In genomic region chr1:157090196-157090647, GRCh38 we compare ENCODE assay signal across 1 cellular context.
A peak's percentile ranks its signal among the peaks of the same experiment; 100 is the strongest.
TF ChIP-seq lines count a peak whose summit lies in the region.

No MANE protein-coding gene starts in this region.

TF ChIP-seq in K562, 482 proteins besides CTCF, POLR2A, EP300 and RAD21 (continued from another document):
- TF ChIP-seq, protein P1, sequence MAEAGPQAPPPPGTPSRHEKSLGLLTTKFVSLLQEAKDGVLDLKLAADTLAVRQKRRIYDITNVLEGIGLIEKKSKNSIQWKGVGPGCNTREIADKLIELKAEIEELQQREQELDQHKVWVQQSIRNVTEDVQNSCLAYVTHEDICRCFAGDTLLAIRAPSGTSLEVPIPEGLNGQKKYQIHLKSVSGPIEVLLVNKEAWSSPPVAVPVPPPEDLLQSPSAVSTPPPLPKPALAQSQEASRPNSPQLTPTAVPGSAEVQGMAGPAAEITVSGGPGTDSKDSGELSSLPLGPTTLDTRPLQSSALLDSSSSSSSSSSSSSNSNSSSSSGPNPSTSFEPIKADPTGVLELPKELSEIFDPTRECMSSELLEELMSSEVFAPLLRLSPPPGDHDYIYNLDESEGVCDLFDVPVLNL (CRISPR knock-in tag; IDR thresholded peaks at IDR 0.05; ENCODE audit: low read depth), result no peak
- TF ChIP-seq ZNF431 (CRISPR knock-in tag; IDR thresholded peaks at IDR 0.05) (no peak), SUPT5H (IDR thresholded peaks at IDR 0.05) (no peak), NR3C1 (CRISPR knock-in tag; IDR thresholded peaks at IDR 0.05) (no peak), HIVEP1 (CRISPR knock-in tag; IDR thresholded peaks at IDR 0.05) (no peak), ZBTB8A (IDR thresholded peaks at IDR 0.05; ENCODE audit: partially characterized antibody) (no peak), ZBTB1 (CRISPR knock-in tag; IDR thresholded peaks at IDR 0.05; ENCODE audit: borderline replicate concordance, low read depth) (no peak), CSDE1 (IDR thresholded peaks at IDR 0.05) (no peak), ZNF134 (CRISPR knock-in tag; conservative IDR thresholded peaks at IDR 0.05) (no peak), CC2D1A (IDR thresholded peaks at IDR 0.05) (peak; percentile 86; the same call in 1 of the 2 replicates), MYNN (IDR thresholded peaks at IDR 0.05) (peak; percentile 48; the same call in 1 of the 2 replicates), MYNN (CRISPR knock-in tag; IDR thresholded peaks at IDR 0.05) (no peak), WHSC1 (IDR thresholded peaks at IDR 0.05; ENCODE audit: low read length) (no peak), ARID2 (IDR thresholded peaks at IDR 0.05) (peak; percentile 98), NCOA2 (IDR thresholded peaks at IDR 0.05; ENCODE audit: partially characterized antibody in 2 of 2) (no peak), SMAD1 (IDR thresholded peaks at IDR 0.05; ENCODE audit: low read depth, low read length, partially characterized antibody) (no peak), ARHGAP35 (IDR thresholded peaks at IDR 0.05; ENCODE audit: partially characterized antibody) (no peak), TAL1 (IDR thresholded peaks at IDR 0.05) (no peak), CTBP1 (IDR thresholded peaks at IDR 0.05; ENCODE audit: borderline replicate concordance) (peak; percentile 52; the same call in 1 of the 2 replicates), TAF15 (IDR thresholded peaks at IDR 0.05; ENCODE audit: low read depth, low read length) (no peak), TEAD4 (IDR thresholded peaks at IDR 0.05; ENCODE audit: low read length) (no peak), TEAD4 (CRISPR knock-in tag; IDR thresholded peaks at IDR 0.05; ENCODE audit: borderline replicate concordance) (0 out of 2 replicates have a peak, but pooled peaks have one; percentile 47)
- TF ChIP-seq, protein P2, sequence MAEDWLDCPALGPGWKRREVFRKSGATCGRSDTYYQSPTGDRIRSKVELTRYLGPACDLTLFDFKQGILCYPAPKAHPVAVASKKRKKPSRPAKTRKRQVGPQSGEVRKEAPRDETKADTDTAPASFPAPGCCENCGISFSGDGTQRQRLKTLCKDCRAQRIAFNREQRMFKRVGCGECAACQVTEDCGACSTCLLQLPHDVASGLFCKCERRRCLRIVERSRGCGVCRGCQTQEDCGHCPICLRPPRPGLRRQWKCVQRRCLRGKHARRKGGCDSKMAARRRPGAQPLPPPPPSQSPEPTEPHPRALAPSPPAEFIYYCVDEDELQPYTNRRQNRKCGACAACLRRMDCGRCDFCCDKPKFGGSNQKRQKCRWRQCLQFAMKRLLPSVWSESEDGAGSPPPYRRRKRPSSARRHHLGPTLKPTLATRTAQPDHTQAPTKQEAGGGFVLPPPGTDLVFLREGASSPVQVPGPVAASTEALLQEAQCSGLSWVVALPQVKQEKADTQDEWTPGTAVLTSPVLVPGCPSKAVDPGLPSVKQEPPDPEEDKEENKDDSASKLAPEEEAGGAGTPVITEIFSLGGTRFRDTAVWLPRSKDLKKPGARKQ (CRISPR knock-in tag; IDR thresholded peaks at IDR 0.05), result no peak
